ENCODE assay signal across 16 cellular contexts in the genomic region with DNA sequence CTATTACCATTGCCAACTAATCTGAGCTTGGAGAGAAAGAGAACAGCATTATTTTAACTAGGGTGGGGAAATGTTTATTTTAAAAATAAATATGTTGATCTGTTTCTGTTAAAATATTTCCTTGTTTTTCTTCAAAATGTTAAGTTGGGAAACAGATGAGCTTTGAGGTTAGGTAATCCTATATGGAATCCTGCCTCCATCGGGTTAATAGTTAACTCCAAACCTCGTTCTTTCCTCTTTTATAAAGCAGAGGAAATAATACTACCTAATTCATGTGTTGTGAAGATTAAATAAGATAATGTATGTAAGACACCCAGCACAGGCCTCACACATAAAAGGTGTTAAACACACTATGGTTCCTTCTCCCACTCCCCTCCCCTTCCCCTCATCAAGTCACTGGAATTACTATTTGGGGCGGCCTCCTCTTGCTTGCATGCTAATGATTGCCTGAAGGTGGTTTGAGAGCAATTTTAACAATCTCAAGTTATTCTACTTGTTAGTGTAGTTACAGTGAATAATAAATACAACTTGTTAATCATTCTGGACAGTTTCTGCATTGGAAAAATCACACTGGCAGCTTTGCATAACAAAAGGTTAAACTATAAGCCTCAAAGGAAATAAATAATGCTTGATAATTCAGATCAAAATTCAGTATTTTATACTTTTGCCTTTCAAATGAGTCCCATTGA.
"Had no signal": no experiment of that assay in that cellular context is flagged by ENCODE, and none has a peak within 500 bp of the region (broad histone marks: within the 10 kb centered on the region; RNA-seq: fewer than 3 reads in every experiment).

No MANE protein-coding gene starts in this region.

- H3K36me3 Mint-ChIP-seq: activated CD4-positive, alpha-beta memory T cell treated with anti-CD3 and anti-CD28 coated beads for 36 hours; activated naive CD8-positive, alpha-beta T cell treated with anti-CD3 and anti-CD28 coated beads for 36 hours; naive B cell; T-cell had no signal

- H3K36me3 ChIP-seq: left lung, pancreas, vagina had no signal

- H3K4me1 Mint-ChIP-seq: activated B cell treated with CpG ODN at 0.5 μM for 24 hours; activated naive CD8-positive, alpha-beta T cell treated with anti-CD3 and anti-CD28 coated beads for 36 hours; naive B cell; T-cell had no signal

- H3K27ac Mint-ChIP-seq: activated B cell treated with CpG ODN at 0.5 μM for 24 hours; activated CD4-positive, alpha-beta memory T cell treated with anti-CD3 and anti-CD28 coated beads for 36 hours; activated naive CD8-positive, alpha-beta T cell treated with anti-CD3 and anti-CD28 coated beads for 36 hours; naive B cell; T-cell had no signal

- ATAC-seq: left lung, mucosa of descending colon, pancreas, T-cell had no signal

- H3K27me3 Mint-ChIP-seq: activated CD4-positive, alpha-beta memory T cell treated with anti-CD3 and anti-CD28 coated beads for 36 hours; activated naive CD8-positive, alpha-beta T cell treated with anti-CD3 and anti-CD28 coated beads for 36 hours had no signal

- H3K27me3 ChIP-seq: left lung, pancreas, vagina had no signal

- H3K4me3 ChIP-seq: left lung, mucosa of descending colon, pancreas, vagina had no signal

- H3K9me3 ChIP-seq: mucosa of descending colon, pancreas, vagina had no signal

- H3K27ac ChIP-seq: left lung, pancreas, vagina had no signal

- DNase-seq: activated B cell treated with CpG ODN at 0.5 μM for 24 hours; activated CD4-positive, alpha-beta memory T cell treated with anti-CD3 and anti-CD28 coated beads for 36 hours; activated CD4-positive, alpha-beta T cell treated with anti-CD3 and anti-CD28 coated beads for 4 hours; activated naive CD4-positive, alpha-beta T cell; activated naive CD8-positive, alpha-beta T cell treated with anti-CD3 and anti-CD28 coated beads for 36 hours; dermis blood vessel endothelial cell; effector memory CD4-positive, alpha-beta T cell; left lung; mammary epithelial cell; mucosa of descending colon; naive B cell; pancreas; stimulated activated naive CD4-positive, alpha-beta T cell; T-cell; trophoblast cell had no signal

- H3K9me3 Mint-ChIP-seq: activated B cell treated with CpG ODN at 0.5 μM for 24 hours; activated CD4-positive, alpha-beta memory T cell treated with anti-CD3 and anti-CD28 coated beads for 36 hours; activated naive CD8-positive, alpha-beta T cell treated with anti-CD3 and anti-CD28 coated beads for 36 hours; T-cell had no signal

- H3K4me1 ChIP-seq: pancreas, vagina had no signal

- H3K4me3 Mint-ChIP-seq: activated B cell treated with CpG ODN at 0.5 μM for 24 hours; activated CD4-positive, alpha-beta memory T cell treated with anti-CD3 and anti-CD28 coated beads for 36 hours; activated naive CD8-positive, alpha-beta T cell treated with anti-CD3 and anti-CD28 coated beads for 36 hours; T-cell had no signal
